In genomic region chr19:54189668-54190502, GRCh38 we compare ENCODE assay signal across 1 cellular context.
TF ChIP-seq lines count a peak whose summit lies in the region.

No MANE protein-coding gene starts in this region.

TF ChIP-seq in HEK293, 187 proteins besides CTCF, POLR2A, EP300 and RAD21 (continued from another document and continues in another):
- TF ChIP-seq ELK4 (IDR thresholded peaks at IDR 0.05; ENCODE audit: borderline replicate concordance, low read depth, low read length) (0 out of 2 replicates have a peak, but pooled peaks have one; percentile 61), SP3 (tag by site-specific recombination; IDR thresholded peaks at IDR 0.05) (peak; percentile 98), IKZF3 (tag by site-specific recombination; IDR thresholded peaks at IDR 0.05) (peak; percentile 51; the same call in 1 of the 2 replicates), SCRT1 (tag by site-specific recombination; IDR thresholded peaks at IDR 0.05; ENCODE audit: borderline replicate concordance) (peak; percentile 98), ZNF704 (tag by site-specific recombination; IDR thresholded peaks at IDR 0.05) (no peak), KLF1 (tag by site-specific recombination; IDR thresholded peaks at IDR 0.05) (peak; percentile 95), ZNF777 (tag by site-specific recombination; IDR thresholded peaks at IDR 0.05; ENCODE audit: borderline replicate concordance) (peak; percentile 61; the same call in 1 of the 2 replicates), ZNF423 (tag by site-specific recombination; IDR thresholded peaks at IDR 0.05) (peak; percentile 82), SCRT2 (tag by site-specific recombination; IDR thresholded peaks at IDR 0.05) (peak; percentile 99), ZFP37 (tag by site-specific recombination; IDR thresholded peaks at IDR 0.05) (0 out of 2 replicates have a peak, but pooled peaks have one; percentile 36), SP2 (tag by site-specific recombination; IDR thresholded peaks at IDR 0.05) (peak; percentile 89), ZNF211 (tag by site-specific recombination; IDR thresholded peaks at IDR 0.05; ENCODE audit: low read depth) (no peak), ZFHX2 (tag by site-specific recombination; conservative IDR thresholded peaks at IDR 0.05) (peak; percentile 87), ZNF629 (tag by site-specific recombination; IDR thresholded peaks at IDR 0.05) (peak; percentile 95), ZEB2 (tag by site-specific recombination; IDR thresholded peaks at IDR 0.05) (peak; percentile 78), GLIS1 (tag by site-specific recombination; IDR thresholded peaks at IDR 0.05) (peak; percentile 74), ZNF391 (tag by site-specific recombination; IDR thresholded peaks at IDR 0.05; ENCODE audit: borderline replicate concordance, low read depth) (peak; percentile 74; the same call in 1 of the 2 replicates), HOXC10 (CRISPR knock-in tag; IDR thresholded peaks at IDR 0.05) (no peak), KLF8 (tag by site-specific recombination; IDR thresholded peaks at IDR 0.05) (peak; percentile 99), GLI4 (tag by site-specific recombination; IDR thresholded peaks at IDR 0.05) (peak; percentile 53; the same call in 1 of the 2 replicates), ZNF580 (tag by site-specific recombination; IDR thresholded peaks at IDR 0.05) (0 out of 2 replicates have a peak, but pooled peaks have one; percentile 36), EGR2 (tag by site-specific recombination; IDR thresholded peaks at IDR 0.05; ENCODE audit: low read depth) (peak; percentile 85), ZBTB6 (tag by site-specific recombination; IDR thresholded peaks at IDR 0.05) (no peak), ZNF335 (tag by site-specific recombination; conservative IDR thresholded peaks at IDR 0.05) (peak; percentile 57; the same call in 1 of the 2 replicates), ZNF514 (tag by site-specific recombination; IDR thresholded peaks at IDR 0.05) (no peak), ZBTB20 (tag by site-specific recombination; IDR thresholded peaks at IDR 0.05) (peak; percentile 49; the same call in 1 of the 2 replicates), HIC1 (tag by site-specific recombination; IDR thresholded peaks at IDR 0.05) (peak; percentile 43; the same call in 1 of the 2 replicates), GLIS2 (tag by site-specific recombination; IDR thresholded peaks at IDR 0.05) (peak; percentile 99), PRDM4 (tag by site-specific recombination; IDR thresholded peaks at IDR 0.05) (0 out of 2 replicates have a peak, but pooled peaks have one; percentile 15), WT1 (tag by site-specific recombination; IDR thresholded peaks at IDR 0.05) (peak; percentile 41; the same call in 1 of the 2 replicates), ZNF324 (tag by site-specific recombination; IDR thresholded peaks at IDR 0.05) (peak; percentile 84; the same call in 1 of the 2 replicates), ZIC2 (tag by site-specific recombination; IDR thresholded peaks at IDR 0.05) (peak; percentile 90), ZFP69B (tag by site-specific recombination; IDR thresholded peaks at IDR 0.05) (peak; percentile 71), REPIN1 (tag by site-specific recombination; IDR thresholded peaks at IDR 0.05; ENCODE audit: low read depth) (peak; percentile 52; the same call in 1 of the 2 replicates), YY2 (tag by site-specific recombination; IDR thresholded peaks at IDR 0.05) (peak; percentile 67; the same call in 1 of the 2 replicates), ZBTB21 (tag by site-specific recombination; IDR thresholded peaks at IDR 0.05) (peak; percentile 90), PRDM1 (tag by site-specific recombination; IDR thresholded peaks at IDR 0.05) (no peak), ZNF660 (tag by site-specific recombination; IDR thresholded peaks at IDR 0.05) (0 out of 2 replicates have a peak, but pooled peaks have one; percentile 39), SP7 (tag by site-specific recombination; IDR thresholded peaks at IDR 0.05) (peak; percentile 83), ZSCAN30 (tag by site-specific recombination; IDR thresholded peaks at IDR 0.05) (no peak), KLF9 (tag by site-specific recombination; IDR thresholded peaks at IDR 0.05; ENCODE audit: low read depth) (peak; percentile 84), ZNF76 (tag by site-specific recombination; IDR thresholded peaks at IDR 0.05; ENCODE audit: borderline replicate concordance, low read depth) (peak; percentile 89), ZNF843 (tag by site-specific recombination; IDR thresholded peaks at IDR 0.05) (peak; percentile 70), ZNF561 (tag by site-specific recombination; IDR thresholded peaks at IDR 0.05; ENCODE audit: borderline replicate concordance) (peak; percentile 78; the same call in 1 of the 2 replicates), PATZ1 (tag by site-specific recombination; IDR thresholded peaks at IDR 0.05) (peak; percentile 97), ZNF610 (tag by site-specific recombination; IDR thresholded peaks at IDR 0.05; ENCODE audit: borderline replicate concordance) (peak; percentile 84; the same call in 1 of the 2 replicates), KLF16 (tag by site-specific recombination; IDR thresholded peaks at IDR 0.05) (peak; percentile 94), KLF7 (tag by site-specific recombination; IDR thresholded peaks at IDR 0.05; ENCODE audit: borderline replicate concordance) (peak; percentile 73; the same call in 1 of the 2 replicates)
- TF ChIP-seq, protein P1, sequence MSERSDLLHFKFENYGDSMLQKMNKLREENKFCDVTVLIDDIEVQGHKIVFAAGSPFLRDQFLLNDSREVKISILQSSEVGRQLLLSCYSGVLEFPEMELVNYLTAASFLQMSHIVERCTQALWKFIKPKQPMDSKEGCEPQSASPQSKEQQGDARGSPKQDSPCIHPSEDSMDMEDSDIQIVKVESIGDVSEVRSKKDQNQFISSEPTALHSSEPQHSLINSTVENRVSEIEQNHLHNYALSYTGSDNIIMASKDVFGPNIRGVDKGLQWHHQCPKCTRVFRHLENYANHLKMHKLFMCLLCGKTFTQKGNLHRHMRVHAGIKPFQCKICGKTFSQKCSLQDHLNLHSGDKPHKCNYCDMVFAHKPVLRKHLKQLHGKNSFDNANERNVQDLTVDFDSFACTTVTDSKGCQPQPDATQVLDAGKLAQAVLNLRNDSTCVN (tag by site-specific recombination; optimal IDR thresholded peaks at IDR 0.05) = peak; percentile 51
- TF ChIP-seq, protein P2, sequence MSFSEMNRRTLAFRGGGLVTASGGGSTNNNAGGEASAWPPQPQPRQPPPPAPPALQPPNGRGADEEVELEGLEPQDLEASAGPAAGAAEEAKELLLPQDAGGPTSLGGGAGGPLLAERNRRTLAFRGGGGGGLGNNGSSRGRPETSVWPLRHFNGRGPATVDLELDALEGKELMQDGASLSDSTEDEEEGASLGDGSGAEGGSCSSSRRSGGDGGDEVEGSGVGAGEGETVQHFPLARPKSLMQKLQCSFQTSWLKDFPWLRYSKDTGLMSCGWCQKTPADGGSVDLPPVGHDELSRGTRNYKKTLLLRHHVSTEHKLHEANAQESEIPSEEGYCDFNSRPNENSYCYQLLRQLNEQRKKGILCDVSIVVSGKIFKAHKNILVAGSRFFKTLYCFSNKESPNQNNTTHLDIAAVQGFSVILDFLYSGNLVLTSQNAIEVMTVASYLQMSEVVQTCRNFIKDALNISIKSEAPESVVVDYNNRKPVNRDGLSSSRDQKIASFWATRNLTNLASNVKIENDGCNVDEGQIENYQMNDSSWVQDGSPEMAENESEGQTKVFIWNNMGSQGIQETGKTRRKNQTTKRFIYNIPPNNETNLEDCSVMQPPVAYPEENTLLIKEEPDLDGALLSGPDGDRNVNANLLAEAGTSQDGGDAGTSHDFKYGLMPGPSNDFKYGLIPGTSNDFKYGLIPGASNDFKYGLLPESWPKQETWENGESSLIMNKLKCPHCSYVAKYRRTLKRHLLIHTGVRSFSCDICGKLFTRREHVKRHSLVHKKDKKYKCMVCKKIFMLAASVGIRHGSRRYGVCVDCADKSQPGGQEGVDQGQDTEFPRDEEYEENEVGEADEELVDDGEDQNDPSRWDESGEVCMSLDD (tag by site-specific recombination; IDR thresholded peaks at IDR 0.05) = peak; percentile 100
- TF ChIP-seq, protein P3, sequence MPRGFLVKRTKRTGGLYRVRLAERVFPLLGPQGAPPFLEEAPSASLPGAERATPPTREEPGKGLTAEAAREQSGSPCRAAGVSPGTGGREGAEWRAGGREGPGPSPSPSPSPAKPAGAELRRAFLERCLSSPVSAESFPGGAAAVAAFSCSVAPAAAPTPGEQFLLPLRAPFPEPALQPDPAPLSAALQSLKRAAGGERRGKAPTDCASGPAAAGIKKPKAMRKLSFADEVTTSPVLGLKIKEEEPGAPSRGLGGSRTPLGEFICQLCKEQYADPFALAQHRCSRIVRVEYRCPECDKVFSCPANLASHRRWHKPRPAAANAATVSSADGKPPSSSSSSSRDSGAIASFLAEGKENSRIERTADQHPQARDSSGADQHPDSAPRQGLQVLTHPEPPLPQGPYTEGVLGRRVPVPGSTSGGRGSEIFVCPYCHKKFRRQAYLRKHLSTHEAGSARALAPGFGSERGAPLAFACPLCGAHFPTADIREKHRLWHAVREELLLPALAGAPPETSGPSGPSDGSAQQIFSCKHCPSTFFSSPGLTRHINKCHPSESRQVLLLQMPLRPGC (tag by site-specific recombination; IDR thresholded peaks at IDR 0.05) = peak; percentile 67; the same call in 1 of the 2 replicates
